In the genomic region with DNA sequence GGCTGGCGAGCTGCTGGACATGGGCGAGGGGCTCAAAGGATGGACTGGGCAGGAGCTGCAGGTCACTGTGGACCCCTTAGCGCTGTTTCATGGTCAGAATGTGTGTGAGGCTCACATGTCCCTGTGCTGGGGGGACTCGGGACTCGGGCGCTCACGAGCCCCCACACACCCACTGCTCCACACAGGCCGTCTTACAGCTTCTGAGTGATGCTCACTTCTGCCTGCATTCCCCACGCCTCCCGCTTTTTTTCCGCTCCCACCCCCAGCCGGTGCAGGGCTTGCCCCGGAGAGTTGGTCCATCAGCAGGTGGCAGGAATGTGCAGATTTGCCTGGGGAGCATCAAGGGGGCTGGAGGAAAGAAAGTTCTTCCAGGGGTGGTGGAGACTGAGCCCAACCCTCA, we compare ENCODE assay signal across 15 cellular contexts. TPM values are rescaled to one million over a fixed set of nuclear protein-coding genes. Genes with fewer than 3 reads are reported as not detected.
DNase-seq lines count a peak whose midpoint lies in the region; ATAC-seq and TF ChIP-seq lines count a peak whose summit lies in the region.
"Had no signal": no experiment of that assay in that cellular context is flagged by ENCODE, and none has a peak within 500 bp of the region (broad histone marks: within the 10 kb centered on the region; RNA-seq: fewer than 3 reads in every experiment).

No MANE protein-coding gene starts in this region.

- H3K4me1 Mint-ChIP-seq in endodermal cell = no peaks in the 10 kb centered on the region
- H3K4me1 Mint-ChIP-seq in stimulated activated memory B cell treated with anti-CD40 and anti-IgM and Interleukin-4, amounts not matched to agents 10 μg/mL and 1 μg/mL and 100 μg/mL, for 72 hours = no peaks in the 10 kb centered on the region
- H3K4me1 Mint-ChIP-seq: CD4-positive, alpha-beta memory T cell had no signal

- H3K27me3 Mint-ChIP-seq in endodermal cell (ENCODE audit: insufficient read depth) = no peaks in the 10 kb centered on the region
- no peaks in the 10 kb centered on the region for H3K27me3 Mint-ChIP-seq in stimulated activated memory B cell treated with anti-CD40 and anti-IgM and Interleukin-4, amounts not matched to agents 10 μg/mL and 1 μg/mL and 100 μg/mL, for 72 hours
- H3K27me3 Mint-ChIP-seq: CD4-positive, alpha-beta memory T cell had no signal

- TF ChIP-seq CTCF in left ventricle myocardium inferior (IDR thresholded peaks at IDR 0.05; ENCODE audit: borderline replicate concordance) = no peak
- TF ChIP-seq CTCF in endodermal cell (conservative IDR thresholded peaks at IDR 0.05) = no peak
- no peak for TF ChIP-seq CTCF in esophagus muscularis mucosa (IDR thresholded peaks at IDR 0.05)

- no peak for TF ChIP-seq POLR2A in esophagus muscularis mucosa (IDR thresholded peaks at IDR 0.05; ENCODE audit: low read depth)

- DNase-seq in left ventricle myocardium inferior = no peak
- no peak for DNase-seq in left cardiac atrium
- no peak for DNase-seq in NT2/D1 (ENCODE audit: low read depth, low spot score)
- no peak for DNase-seq in endodermal cell
- no peak for DNase-seq in esophagus muscularis mucosa (ENCODE audit: extremely low spot score)
- DNase-seq in NCI-H2029 (lab: John Stamatoyannopoulos, UW) = no peak
- DNase-seq: CD4-positive, alpha-beta memory T cell; DMS79; GM23248; H7 had no signal

- peak overlapping the region; percentile 35 for H3K27ac Mint-ChIP-seq in endodermal cell
- H3K27ac Mint-ChIP-seq in stimulated activated memory B cell treated with anti-CD40 and anti-IgM and Interleukin-4, amounts not matched to agents 10 μg/mL and 1 μg/mL and 100 μg/mL, for 72 hours = peak overlapping the region; percentile 15

- H3K9me3 ChIP-seq in left ventricle myocardium inferior (replicated peaks) = no peaks in the 10 kb centered on the region
- no peaks in the 10 kb centered on the region for H3K9me3 ChIP-seq in NT2/D1 (ENCODE audit: insufficient read depth, low read length)
- H3K9me3 ChIP-seq in endodermal cell (ENCODE audit: control insufficient read depth, low read length) = no peaks in the 10 kb centered on the region
- H3K9me3 ChIP-seq in esophagus muscularis mucosa = no peaks in the 10 kb centered on the region
- H3K9me3 ChIP-seq: A549, BE2C had no signal

- H3K4me1 ChIP-seq in left ventricle myocardium inferior = peaks cover 24% of the 10 kb centered on the region
- H3K4me1 ChIP-seq in NT2/D1 (ENCODE audit: insufficient read depth, insufficient read length) = no peaks in the 10 kb centered on the region
- H3K4me1 ChIP-seq in endodermal cell (ENCODE audit: control insufficient read depth, insufficient read depth, low read length) = no peaks in the 10 kb centered on the region
- peaks cover 0 to 3% (median 0%) of the 10 kb centered on the region in 4 donors for H3K4me1 ChIP-seq in esophagus muscularis mucosa
- H3K4me1 ChIP-seq: A549, BE2C had no signal

- H3K27ac ChIP-seq in left ventricle myocardium inferior (replicated peaks) (peak overlapping the region; percentile 80), endodermal cell (ENCODE audit: low read depth, low read length) (no peak overlapping the region), esophagus muscularis mucosa (replicated peaks in 1 of 4) (no peak overlapping the region)
- H3K27ac ChIP-seq: A549, C4-2B, GM23248 had no signal

- H3K27me3 ChIP-seq in left ventricle myocardium inferior (ENCODE audit: low read depth) (no peaks in the 10 kb centered on the region), NT2/D1 (ENCODE audit: insufficient read depth, insufficient read length) (no peaks in the 10 kb centered on the region), endodermal cell (ENCODE audit: control insufficient read depth, insufficient read depth, low read length, poor library complexity, severe bottlenecking) (no peaks in the 10 kb centered on the region), esophagus muscularis mucosa (no peaks in the 10 kb centered on the region)
- H3K27me3 ChIP-seq: BE2C had no signal

- 95 to 96% methylated on average over 12 to 13 of the region's 13 CpGs for WGBS in endodermal cell (ENCODE audit: insufficient coverage in 1 of 2, insufficient read length in 1 of 2), 2 experiments
- 98% methylated on average over 10 of the region's 13 CpGs for WGBS in esophagus muscularis mucosa

- no peak for TF ChIP-seq EP300 in esophagus muscularis mucosa (IDR thresholded peaks at IDR 0.05)

- intact Hi-C loops in left ventricle myocardium inferior (cut with micrococcal nuclease) (no loop called here), left cardiac atrium (cut with DNase I) (no loop called here), esophagus muscularis mucosa (cut with DNase I) (no loop called here)

- H3K9ac ChIP-seq in NT2/D1 (ENCODE audit: insufficient read length, low read depth) = peak overlapping the region; percentile 24
- H3K9ac ChIP-seq in endodermal cell (ENCODE audit: extremely low read depth, low read length, poor library complexity, severe bottlenecking) = no peak overlapping the region
- H3K9ac ChIP-seq: GM23248 had no signal

- peaks cover 61% of the 10 kb centered on the region for H3K36me3 Mint-ChIP-seq in endodermal cell (ENCODE audit: low read depth)
- H3K36me3 Mint-ChIP-seq in stimulated activated memory B cell treated with anti-CD40 and anti-IgM and Interleukin-4, amounts not matched to agents 10 μg/mL and 1 μg/mL and 100 μg/mL, for 72 hours = peaks cover 53% of the 10 kb centered on the region

- H3K4me3 Mint-ChIP-seq in endodermal cell = no peak overlapping the region
- no peak overlapping the region for H3K4me3 Mint-ChIP-seq in stimulated activated memory B cell treated with anti-CD40 and anti-IgM and Interleukin-4, amounts not matched to agents 10 μg/mL and 1 μg/mL and 100 μg/mL, for 72 hours
- H3K4me3 Mint-ChIP-seq: CD4-positive, alpha-beta memory T cell had no signal

- no peak for ATAC-seq in left cardiac atrium
- no peak for ATAC-seq in stimulated activated memory B cell treated with anti-CD40 and anti-IgM and Interleukin-4, amounts not matched to agents 10 μg/mL and 1 μg/mL and 100 μg/mL, for 72 hours
- ATAC-seq: GM12878 had no signal

- no peaks in the 10 kb centered on the region for H3K9me3 Mint-ChIP-seq in endodermal cell
- no peaks in the 10 kb centered on the region for H3K9me3 Mint-ChIP-seq in stimulated activated memory B cell treated with anti-CD40 and anti-IgM and Interleukin-4, amounts not matched to agents 10 μg/mL and 1 μg/mL and 100 μg/mL, for 72 hours
- H3K9me3 Mint-ChIP-seq: CD4-positive, alpha-beta memory T cell had no signal

- H3K4me3 ChIP-seq in left ventricle myocardium inferior (no peak overlapping the region), NT2/D1 (ENCODE audit: insufficient read length, low read depth) (no peak overlapping the region), endodermal cell (ENCODE audit: low read length) (no peak overlapping the region), esophagus muscularis mucosa (no peak overlapping the region)
- H3K4me3 ChIP-seq: A549, GM12878, GM23248 had no signal

- H3K36me3 ChIP-seq in left ventricle myocardium inferior = peaks cover 79% of the 10 kb centered on the region
- H3K36me3 ChIP-seq in NT2/D1 (ENCODE audit: insufficient read depth, insufficient read length, low read length) = peaks cover 82% of the 10 kb centered on the region
- H3K36me3 ChIP-seq in endodermal cell (ENCODE audit: control insufficient read depth, insufficient read depth, low read length) = peaks cover 72% of the 10 kb centered on the region
- H3K36me3 ChIP-seq in esophagus muscularis mucosa = peaks cover 70 to 100% (median 93%) of the 10 kb centered on the region in 4 donors

RNA-seq across cellular contexts. Expression of gene JPT2, which starts 20.2 kb away (rescaled TPM):
- total RNA-seq in left ventricle myocardium inferior = 30.6 TPM
- total RNA-seq in left cardiac atrium = 10 to 100 TPM; 29.1 to 35.3 TPM
- 100 to 1,000 TPM; 161 to 168 TPM for total RNA-seq in endodermal cell
- polyA plus RNA-seq in endodermal cell (2013, experiment 1 of 2) = 154 TPM
- 159 TPM for polyA plus RNA-seq in endodermal cell (2013, experiment 2 of 2)
- 10 to 100 TPM; 20.8 to 57.5 (median 38.2) TPM for total RNA-seq in esophagus muscularis mucosa

RNA-seq across cellular contexts. Expression of gene CRAMP1, which starts 45.7 kb away (rescaled TPM):
- total RNA-seq in left ventricle myocardium inferior (12.3 TPM), left cardiac atrium (10 to 100 TPM; 10.2 to 12.1 TPM), endodermal cell (10 to 100 TPM; 29.2 to 40.0 TPM), esophagus muscularis mucosa (10 to 100 TPM in 3 of 4 donors, 1 to 10 TPM in 1; 9.1 to 15.5 (median 12.5) TPM)
- polyA plus RNA-seq in endodermal cell (2013, experiment 1 of 2) = 22.5 TPM
- polyA plus RNA-seq in endodermal cell (2013, experiment 2 of 2) = 19.3 TPM

RNA-seq across cellular contexts. Expression of gene IFT140, which starts 46.0 kb away (rescaled TPM):
- total RNA-seq in left ventricle myocardium inferior (7.5 TPM), left cardiac atrium (1 to 10 TPM; 6.9 to 8.6 TPM), endodermal cell (10 to 100 TPM; 43.0 to 58.9 TPM), esophagus muscularis mucosa (10 to 100 TPM; 16.6 to 27.3 (median 20.1) TPM)
- polyA plus RNA-seq in endodermal cell (2013, experiment 1 of 2) = 44.2 TPM
- polyA plus RNA-seq in endodermal cell (2013, experiment 2 of 2) = 38.1 TPM

RNA-seq across cellular contexts. Expression of gene MAPK8IP3, which starts 48.2 kb away (rescaled TPM):
- total RNA-seq in left ventricle myocardium inferior (56.0 TPM), left cardiac atrium (10 to 100 TPM; 60.9 to 70.4 TPM), endodermal cell (10 to 100 TPM; 76.0 to 84.0 TPM), esophagus muscularis mucosa (10 to 100 TPM; 21.5 to 36.2 (median 28.5) TPM)
- polyA plus RNA-seq in endodermal cell (2013, experiment 1 of 2) = 72.9 TPM
- 64.3 TPM for polyA plus RNA-seq in endodermal cell (2013, experiment 2 of 2)
